In genomic region chr20:21505810-21506530, GRCh38 we compare ENCODE assay signal across 8 cellular contexts. TPM values are rescaled to one million over a fixed set of nuclear protein-coding genes. Genes with fewer than 3 reads are reported as not detected.
DNase-seq lines count a peak whose midpoint lies in the region; ATAC-seq and TF ChIP-seq lines count a peak whose summit lies in the region.

No MANE protein-coding gene starts in this region.

- H3K27me3 ChIP-seq in CD4-positive, CD25-positive, alpha-beta regulatory T cell (ENCODE audit: control insufficient read depth, insufficient read depth, low read length): peaks cover 27% of the 10 kb centered on the region
- H3K27me3 ChIP-seq in WERI-Rb-1 (ENCODE audit: insufficient read depth, low read depth, severe bottlenecking): peaks cover 94% of the 10 kb centered on the region
- peaks cover 44% of the 10 kb centered on the region for H3K27me3 ChIP-seq in brain microvascular endothelial cell (replicated peaks)

- peak; percentile 75 for TF ChIP-seq CTCF in WERI-Rb-1 (IDR thresholded peaks at IDR 0.05; ENCODE audit: low read depth, low read length)
- peak; percentile 57 for TF ChIP-seq CTCF in brain microvascular endothelial cell (IDR thresholded peaks at IDR 0.05; ENCODE audit: low read depth, low read length, missing control alignments)

- H3K9me3 Mint-ChIP-seq in CD4-positive, CD25-positive, alpha-beta regulatory T cell: peaks cover 0 to 6% (median 0%) of the 10 kb centered on the region in 7 donors
- H3K9me3 Mint-ChIP-seq in immature natural killer cell: no peaks in the 10 kb centered on the region

- H3K27ac ChIP-seq in CD4-positive, CD25-positive, alpha-beta regulatory T cell (ENCODE audit: insufficient read depth, low read length, poor library complexity, severe bottlenecking): no peak overlapping the region
- H3K27ac ChIP-seq in WERI-Rb-1 (no peak overlapping the region), brain microvascular endothelial cell (no peak overlapping the region)

- H3K4me3 Mint-ChIP-seq in CD4-positive, CD25-positive, alpha-beta regulatory T cell: peak overlapping the region; percentile 59 to 84 (median 83)
- peak overlapping the region in 1 of 5 donors; percentile 59 for H3K4me3 Mint-ChIP-seq in immature natural killer cell

- in situ Hi-C loops in brain microvascular endothelial cell (cut with HindIII; ENCODE audit: low pct_ligation_motif_present, low sequenced_read_pairs): no loop called here

- H3K36me3 Mint-ChIP-seq in CD4-positive, CD25-positive, alpha-beta regulatory T cell: no peaks in the 10 kb centered on the region
- H3K36me3 Mint-ChIP-seq in immature natural killer cell: no peaks in the 10 kb centered on the region

- H3K4me1 Mint-ChIP-seq in CD4-positive, CD25-positive, alpha-beta regulatory T cell: peaks cover 0 to 41% (median 26%) of the 10 kb centered on the region in 4 donors
- peaks cover 19 to 21% of the 10 kb centered on the region in 2 donors for H3K4me1 Mint-ChIP-seq in immature natural killer cell

- H3K27ac Mint-ChIP-seq in CD4-positive, CD25-positive, alpha-beta regulatory T cell: no peak overlapping the region
- no peak overlapping the region for H3K27ac Mint-ChIP-seq in immature natural killer cell

- peak; percentile 70 to 71 for ATAC-seq in CD4-positive, CD25-positive, alpha-beta regulatory T cell (ENCODE audit: low read depth in 2 of 2)
- peak; percentile 41 for ATAC-seq in HG03520 (IDR thresholded peaks at IDR 0.05; ENCODE audit: unreplicated experiment)

- peaks cover 30% of the 10 kb centered on the region for H3K4me1 ChIP-seq in CD4-positive, CD25-positive, alpha-beta regulatory T cell (ENCODE audit: control insufficient read depth, insufficient read depth, low read length, poor library complexity, severe bottlenecking)

- no peak overlapping the region for H3K4me3 ChIP-seq in CD4-positive, CD25-positive, alpha-beta regulatory T cell (ENCODE audit: low read depth, low read length)
- peak overlapping the region; percentile 8 for H3K4me3 ChIP-seq in WERI-Rb-1 (ENCODE audit: low read depth, low read length)
- H3K4me3 ChIP-seq in brain microvascular endothelial cell (ENCODE audit: low read depth, low read length): peak overlapping the region; percentile 41

- H3K9me3 ChIP-seq in CD4-positive, CD25-positive, alpha-beta regulatory T cell (ENCODE audit: control insufficient read depth in 2 of 2, low read length in 2 of 2): no peaks in the 10 kb centered on the region
- peaks cover 23% of the 10 kb centered on the region for H3K9me3 ChIP-seq in WERI-Rb-1 (ENCODE audit: severe bottlenecking)

- H3K27me3 Mint-ChIP-seq in CD4-positive, CD25-positive, alpha-beta regulatory T cell: peaks cover 67% of the 10 kb centered on the region
- H3K27me3 Mint-ChIP-seq in immature natural killer cell (ENCODE audit: low read depth in 3 of 3): peaks cover 9 to 47% (median 35%) of the 10 kb centered on the region in 3 donors

- peak; percentile 43 to 70 (median 65) for DNase-seq in CD4-positive, CD25-positive, alpha-beta regulatory T cell
- DNase-seq in WERI-Rb-1 (peak; percentile 20), brain microvascular endothelial cell (no peak), immature natural killer cell (peak; percentile 19 to 41 (median 39)), HCEC 1CT (no peak), NCI-H1105 treated with DMSO at 0.1 percent for 48 hours (lab: John Stamatoyannopoulos, UW) (no peak)
- peak; percentile 37 to 64 (median 60) for DNase-seq in stimulated activated CD4-positive, alpha-beta T cell treated with anti-CD3 and anti-CD28 coated beads, Interleukin-12 subunit alpha, Interleukin-12 subunit beta, amount 100 ng/mL, for 48 hours (ENCODE audit: low read depth in 2 of 3, low spot score in 1 of 3)

- H3K36me3 ChIP-seq in CD4-positive, CD25-positive, alpha-beta regulatory T cell (ENCODE audit: control insufficient read depth, insufficient read depth, low read length): no peaks in the 10 kb centered on the region
- no peaks in the 10 kb centered on the region for H3K36me3 ChIP-seq in WERI-Rb-1
- no peaks in the 10 kb centered on the region for H3K36me3 ChIP-seq in brain microvascular endothelial cell (replicated peaks)

RNA-seq across cellular contexts. Expression of gene NKX2-2, which starts 7.9 kb away (rescaled TPM):
- total RNA-seq in CD4-positive, CD25-positive, alpha-beta regulatory T cell: not detected
- not detected for polyA plus RNA-seq in CD4-positive, CD25-positive, alpha-beta regulatory T cell
- polyA plus RNA-seq in immature natural killer cell: not detected

Comparison
In these comparisons a context has a peak if more than half of its experiments do, and no peak if none do; other contexts are left out.
1. DNase-seq: peak in CD4-positive, CD25-positive, alpha-beta regulatory T cell (3 of 3), WERI-Rb-1 (single experiment), immature natural killer cell (3 of 3) and stimulated activated CD4-positive, alpha-beta T cell treated with anti-CD3 and anti-CD28 coated beads, Interleukin-12 subunit alpha, Interleukin-12 subunit beta, amount 100 ng/mL, for 48 hours (3 of 3); none in brain microvascular endothelial cell (single experiment), HCEC 1CT (single experiment) and NCI-H1105 treated with DMSO at 0.1 percent for 48 hours (single experiment).